ENCODE assay signal across 1 cellular context in genomic region chr17:28644782-28645575, GRCh38.
TF ChIP-seq lines count a peak whose summit lies in the region.

BLTP2 (minus strand) TSS chr17:28645158; CDS start chr17:28645056, 102 bp downstream.

TF ChIP-seq in HepG2, 621 proteins besides CTCF, POLR2A, EP300 and RAD21 (continued from another document):
- TF ChIP-seq IRF2 (CRISPR knock-in tag; IDR thresholded peaks at IDR 0.05) (peak; percentile 36; the same call in 1 of the 2 replicates), KLF6 (CRISPR knock-in tag; IDR thresholded peaks at IDR 0.05) (no peak; the same call in none of the 2 replicates), SIX1 (CRISPR knock-in tag; IDR thresholded peaks at IDR 0.05; ENCODE audit: borderline replicate concordance) (no peak), SNRNP70 (IDR thresholded peaks at IDR 0.05; ENCODE audit: low read depth, low read length) (no peak), HNF1B (CRISPR knock-in tag; IDR thresholded peaks at IDR 0.05) (peak; percentile 61; the same call in 1 of the 2 replicates), CREB1 (IDR thresholded peaks at IDR 0.05) (peak; percentile 59; the same call in 1 of the 2 replicates), CREB1 (CRISPR knock-in tag; IDR thresholded peaks at IDR 0.05) (no peak), CHCHD3 (CRISPR knock-in tag; IDR thresholded peaks at IDR 0.05) (no peak), NFYC (CRISPR knock-in tag; IDR thresholded peaks at IDR 0.05) (peak; percentile 87)
- TF ChIP-seq, protein P1, sequence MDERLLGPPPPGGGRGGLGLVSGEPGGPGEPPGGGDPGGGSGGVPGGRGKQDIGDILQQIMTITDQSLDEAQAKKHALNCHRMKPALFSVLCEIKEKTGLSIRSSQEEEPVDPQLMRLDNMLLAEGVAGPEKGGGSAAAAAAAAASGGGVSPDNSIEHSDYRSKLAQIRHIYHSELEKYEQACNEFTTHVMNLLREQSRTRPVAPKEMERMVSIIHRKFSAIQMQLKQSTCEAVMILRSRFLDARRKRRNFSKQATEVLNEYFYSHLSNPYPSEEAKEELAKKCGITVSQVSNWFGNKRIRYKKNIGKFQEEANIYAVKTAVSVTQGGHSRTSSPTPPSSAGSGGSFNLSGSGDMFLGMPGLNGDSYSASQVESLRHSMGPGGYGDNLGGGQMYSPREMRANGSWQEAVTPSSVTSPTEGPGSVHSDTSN (CRISPR knock-in tag; IDR thresholded peaks at IDR 0.05) = no peak
